Comparison of ENCODE assay signal across 8 cellular contexts in genomic region chr12:91778091-91778819, GRCh38.
DNase-seq lines count a peak whose midpoint lies in the region; ATAC-seq lines count a peak whose summit lies in the region.

No MANE protein-coding gene starts in this region.

- peaks cover 39% of the 10 kb centered on the region for H3K4me1 ChIP-seq in SJSA1 (replicated peaks)

- no peak overlapping the region for H3K4me3 ChIP-seq in SJSA1

- no peaks in the 10 kb centered on the region for H3K9me3 ChIP-seq in SJSA1 (replicated peaks)

- H3K27me3 ChIP-seq in SJSA1 (replicated peaks): no peaks in the 10 kb centered on the region

- peak; percentile 55 for ATAC-seq in GM18517 (IDR thresholded peaks at IDR 0.05; ENCODE audit: unreplicated experiment)
- peak; percentile 53 for ATAC-seq in HG02588 (IDR thresholded peaks at IDR 0.05; ENCODE audit: unreplicated experiment)
- no peak for ATAC-seq in HG03457 (IDR thresholded peaks at IDR 0.05; ENCODE audit: unreplicated experiment)

- H3K36me3 ChIP-seq in SJSA1: no peaks in the 10 kb centered on the region

- peak overlapping the region; percentile 67 for H3K27ac ChIP-seq in SJSA1

- DNase-seq in SJSA1 (ENCODE audit: low read depth in 1 of 2, low spot score in 2 of 2): no peak
- DNase-seq in kidney tubule cell (ENCODE audit: low spot score): peak; percentile 2
- DNase-seq in SKM-1 (lab: John Stamatoyannopoulos, UW; ENCODE audit: unreplicated experiment): no peak
- no peak for DNase-seq in amniotic stem cell (lab: John Stamatoyannopoulos, UW)
- no peak for DNase-seq in AG08395 (ENCODE audit: low spot score)
